ENCODE assay signal across 8 cellular contexts in the genomic region with DNA sequence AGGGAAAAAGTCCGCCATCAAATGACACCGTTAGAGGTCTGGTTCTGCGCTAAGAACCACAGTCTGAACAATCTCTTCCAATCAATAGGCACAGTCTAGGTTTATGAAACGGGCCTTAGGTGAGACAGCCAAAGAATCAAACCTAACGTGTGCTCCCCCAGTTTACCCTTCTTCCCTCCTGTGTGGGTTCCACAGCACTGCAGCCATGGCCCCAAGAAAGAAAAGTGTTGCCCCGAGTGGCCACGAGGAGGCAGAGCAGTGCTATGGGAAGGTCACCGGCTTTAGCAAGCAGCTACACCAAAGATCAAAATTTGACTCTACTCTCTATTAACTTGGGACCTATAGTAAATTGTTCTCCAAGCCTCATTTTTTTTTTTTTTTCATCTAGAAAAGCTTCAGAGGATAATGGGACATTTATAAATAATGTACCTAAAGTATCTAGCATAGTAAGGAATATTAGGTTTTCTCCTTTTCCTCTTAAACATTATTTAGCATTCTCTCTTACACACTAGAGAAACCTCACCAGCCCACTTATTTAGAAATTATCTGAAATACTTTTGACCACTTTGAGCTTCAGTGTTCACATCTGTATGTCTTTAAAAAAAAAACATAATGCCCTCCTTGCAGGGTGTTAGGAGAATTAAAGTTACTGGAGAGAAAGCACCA.
DNase-seq lines count a peak whose midpoint lies in the region; ATAC-seq, FAIRE-seq and TF ChIP-seq lines count a peak whose summit lies in the region.

No MANE protein-coding gene starts in this region.

- peak; percentile 83 for ATAC-seq in GM19035 (IDR thresholded peaks at IDR 0.05; ENCODE audit: unreplicated experiment)
- peak; percentile 78 for ATAC-seq in HG03439 (IDR thresholded peaks at IDR 0.05; ENCODE audit: unreplicated experiment)

- H3K27me3 Mint-ChIP-seq in CD14-positive monocyte (ENCODE audit: low read depth in 3 of 3): no peaks in the 10 kb centered on the region
- H3K27me3 Mint-ChIP-seq in activated T-helper 2 cell treated with anti-CD3 and anti-CD28 coated beads, Interferon-gamma antibody, Interleukin-2, Interleukin-4, amounts not matched to agents 10 μg/mL and 5 μg/mL and 100 μg/mL, durations not matched to agents 14 hours and 24 hours and 36 hours (ENCODE audit: low read depth): no peaks in the 10 kb centered on the region

- intact Hi-C loops in CD14-positive monocyte (cut with micrococcal nuclease): no loop called here
- intact Hi-C loops in activated T-helper 2 cell treated with anti-CD3 and anti-CD28 coated beads, Interferon-gamma antibody, Interleukin-2, Interleukin-4, amounts not matched to agents 10 μg/mL and 5 μg/mL and 100 μg/mL, durations not matched to agents 14 hours and 24 hours and 36 hours (cut with micrococcal nuclease): loop anchor here (1.0 to 5.0 kb wide), 3 partner anchors 154 to 381 kb away; partner anchors contain the start of genes PPP2R5E and WDR89
- intact Hi-C loops in posterior cingulate gyrus (cut with DNase I): loop anchor here (1.0 kb wide), 1 partner anchor 154 kb away; the partner anchor contains the start of gene PPP2R5E

- H3K4me1 Mint-ChIP-seq in CD14-positive monocyte: peaks cover under 1% of the 10 kb centered on the region
- peaks cover 8% of the 10 kb centered on the region for H3K4me1 Mint-ChIP-seq in activated T-helper 2 cell treated with anti-CD3 and anti-CD28 coated beads, Interferon-gamma antibody, Interleukin-2, Interleukin-4, amounts not matched to agents 10 μg/mL and 5 μg/mL and 100 μg/mL, durations not matched to agents 14 hours and 24 hours and 36 hours (ENCODE audit: low read depth)

- FAIRE-seq in RCC 7860 (lab: Jason Lieb, UNC): no peak

- H3K4me3 Mint-ChIP-seq in CD14-positive monocyte: no peak overlapping the region
- no peak overlapping the region for H3K4me3 Mint-ChIP-seq in activated T-helper 2 cell treated with anti-CD3 and anti-CD28 coated beads, Interferon-gamma antibody, Interleukin-2, Interleukin-4, amounts not matched to agents 10 μg/mL and 5 μg/mL and 100 μg/mL, durations not matched to agents 14 hours and 24 hours and 36 hours (ENCODE audit: low read depth)

- TF ChIP-seq CTCF in CD14-positive monocyte (IDR thresholded peaks at IDR 0.05): peak; percentile 74

- peak overlapping the region in 1 of 7 donors; percentile 46 for H3K27ac Mint-ChIP-seq in CD14-positive monocyte
- no peak overlapping the region for H3K27ac Mint-ChIP-seq in activated T-helper 2 cell treated with anti-CD3 and anti-CD28 coated beads, Interferon-gamma antibody, Interleukin-2, Interleukin-4, amounts not matched to agents 10 μg/mL and 5 μg/mL and 100 μg/mL, durations not matched to agents 14 hours and 24 hours and 36 hours

- H3K9me3 Mint-ChIP-seq in CD14-positive monocyte: peaks cover 0 to 2% (median 0%) of the 10 kb centered on the region in 7 donors
- H3K9me3 Mint-ChIP-seq in activated T-helper 2 cell treated with anti-CD3 and anti-CD28 coated beads, Interferon-gamma antibody, Interleukin-2, Interleukin-4, amounts not matched to agents 10 μg/mL and 5 μg/mL and 100 μg/mL, durations not matched to agents 14 hours and 24 hours and 36 hours: no peaks in the 10 kb centered on the region

- peaks cover 80 to 90% of the 10 kb centered on the region in 2 donors for H3K36me3 Mint-ChIP-seq in CD14-positive monocyte
- peaks cover 44% of the 10 kb centered on the region for H3K36me3 Mint-ChIP-seq in activated T-helper 2 cell treated with anti-CD3 and anti-CD28 coated beads, Interferon-gamma antibody, Interleukin-2, Interleukin-4, amounts not matched to agents 10 μg/mL and 5 μg/mL and 100 μg/mL, durations not matched to agents 14 hours and 24 hours and 36 hours (ENCODE audit: low read depth)

- DNase-seq in CD14-positive monocyte (ENCODE audit: low spot score) (no peak), RCC 7860 (ENCODE audit: low spot score) (peak; percentile 19), germinal center (ENCODE audit: low spot score) (peak; percentile 20), posterior cingulate gyrus (peak in 9 of 10 donors; percentile 19 to 94 (median 67)), OCI-M2 (lab: John Stamatoyannopoulos, UW; ENCODE audit: unreplicated experiment) (no peak)
- peak; percentile 48 for DNase-seq in activated T-helper 2 cell treated with anti-CD3 and anti-CD28 coated beads, Interferon-gamma antibody, Interleukin-2, Interleukin-4, amounts not matched to agents 10 μg/mL and 5 μg/mL and 100 μg/mL, durations not matched to agents 14 hours and 24 hours and 36 hours (ENCODE audit: low spot score)

Comparison
In these comparisons a context has a peak if more than half of its experiments do, and no peak if none do; other contexts are left out.
1. DNase-seq: peak in RCC 7860 (single experiment), activated T-helper 2 cell treated with anti-CD3 and anti-CD28 coated beads, Interferon-gamma antibody, Interleukin-2, Interleukin-4, amounts not matched to agents 10 μg/mL and 5 μg/mL and 100 μg/mL, durations not matched to agents 14 hours and 24 hours and 36 hours (single experiment), germinal center (single experiment) and posterior cingulate gyrus (9 of 10); none in CD14-positive monocyte (single experiment) and OCI-M2 (single experiment).
2. intact Hi-C loops: an anchor here in activated T-helper 2 cell treated with anti-CD3 and anti-CD28 coated beads, Interferon-gamma antibody, Interleukin-2, Interleukin-4, amounts not matched to agents 10 μg/mL and 5 μg/mL and 100 μg/mL, durations not matched to agents 14 hours and 24 hours and 36 hours (1.0 to 5.0 kb wide) and posterior cingulate gyrus (1.0 kb wide); none called in CD14-positive monocyte.